Comparison of ENCODE assay signal across 8 cellular contexts in genomic region chr1:200738733-200739498, GRCh38. TPM values are rescaled to one million over a fixed set of nuclear protein-coding genes. Genes with fewer than 3 reads are reported as not detected.
DNase-seq lines count a peak whose midpoint lies in the region; ATAC-seq and TF ChIP-seq lines count a peak whose summit lies in the region.

CAMSAP2 (plus strand) TSS chr1:200738893; CDS start chr1:200739828, 935 bp downstream.

- TF ChIP-seq CTCF in Caco-2 (IDR thresholded peaks at IDR 0.05; ENCODE audit: insufficient read depth in 1 of 2, low read depth in 1 of 2, low read length in 1 of 2, severe bottlenecking in 1 of 2, unreplicated experiment in 1 of 2): no peak
- no peak for TF ChIP-seq CTCF in fibroblast of villous mesenchyme (IDR thresholded peaks at IDR 0.05; ENCODE audit: insufficient read depth, low read depth, low read length)
- no peak for TF ChIP-seq CTCF in neural cell (IDR thresholded peaks at IDR 0.05; ENCODE audit: poor library complexity, severe bottlenecking)
- TF ChIP-seq CTCF in stomach (IDR thresholded peaks at IDR 0.05): no peak

- no peaks in the 10 kb centered on the region for H3K9me2 ChIP-seq in neural cell (ENCODE audit: insufficient read depth, low read length)

- peak within 1 kb of the TSS; percentile 95 for H3K4me2 ChIP-seq in neural cell (ENCODE audit: low read length)

- 0 to 1% (median 0%) methylated on average over 51 to 75 of the region's 75 CpGs for WGBS in stomach, 5 donors

- H3K4me3 Mint-ChIP-seq in Caco-2 (ENCODE audit: unreplicated experiment): peak within 1 kb of the TSS; percentile 93

- peak within 1 kb of the TSS; percentile 47 for H2AFZ ChIP-seq in neural cell (ENCODE audit: low read depth, low read length)

- peaks cover 23% of the 10 kb centered on the region for H4K20me1 ChIP-seq in neural cell (ENCODE audit: insufficient read depth)

- intact Hi-C loops in Caco-2 (cut with micrococcal nuclease; ENCODE audit: unreplicated experiment): loop anchor here (2.0 kb wide), 1 partner anchor 70 kb away; the partner anchor contains the start of gene DDX59
- intact Hi-C loops in stomach (cut with DNase I; ENCODE audit: low total_unique reads): no loop called here

- TF ChIP-seq EP300 in neural cell (conservative IDR thresholded peaks at IDR 0.05; ENCODE audit: poor library complexity, severe bottlenecking) (peak; percentile 8), stomach (IDR thresholded peaks at IDR 0.05) (no peak)

- no peaks in the 10 kb centered on the region for H3F3A ChIP-seq in neural cell (ENCODE audit: insufficient read depth, low read length, poor library complexity, severe bottlenecking)

- no TSS peak for BruUV-seq in Caco-2 (replicated peaks; lab: Mats Ljungman, UMichigan)

- peaks cover 12% of the 10 kb centered on the region for H3K4me1 Mint-ChIP-seq in Caco-2 (ENCODE audit: low read depth, unreplicated experiment)

- H3K27ac ChIP-seq in neural cell (ENCODE audit: low read length) (peak within 1 kb of the TSS; percentile 97), stomach (peak within 1 kb of the TSS; percentile 98 to 100 (median 99))

- H3K36me3 Mint-ChIP-seq in Caco-2 (ENCODE audit: insufficient read depth, unreplicated experiment): peaks cover 11% of the 10 kb centered on the region

- H3K9me3 ChIP-seq in Caco-2 (no peaks in the 10 kb centered on the region), neural cell (ENCODE audit: low read length) (no peaks in the 10 kb centered on the region), stomach (no peaks in the 10 kb centered on the region)

- CTCF ChIA-PET in Caco-2 (lab: Charles Lee): interaction anchor here (2.2 kb wide), 1 partner anchor 117 kb away, joined by 12 read pairs; no protein-coding TSS in a partner anchor

- no peaks in the 10 kb centered on the region for H3K27me3 ChIP-seq in Caco-2 (replicated peaks; ENCODE audit: control insufficient read depth, insufficient read depth, low read length)
- no peaks in the 10 kb centered on the region for H3K27me3 ChIP-seq in neural cell (ENCODE audit: insufficient read depth, low read depth, low read length)
- peaks cover 0 to 14% (median 0%) of the 10 kb centered on the region in 3 donors for H3K27me3 ChIP-seq in stomach

- peak; percentile 85 to 87 for DNase-seq in Caco-2
- peak; percentile 44 for DNase-seq in Jurkat, Clone E6-1 (ENCODE audit: low read depth, low spot score)
- DNase-seq in SHP77 (lab: John Stamatoyannopoulos, UW): peak; percentile 78 to 86
- DNase-seq in activated gamma-delta T cell treated with anti-CD3 and anti-CD28 coated beads, Interleukin-2, amount 50 U/mL, for 16 hours (ENCODE audit: low read depth): peak; percentile 14
- peak; percentile 92 for DNase-seq in fibroblast of villous mesenchyme (ENCODE audit: low read depth)
- peak; percentile 85 for DNase-seq in stomach

- H3K79me2 ChIP-seq in neural cell (replicated peaks; ENCODE audit: insufficient read depth, low read length): peaks cover 44% of the 10 kb centered on the region

- peak within 1 kb of the TSS; percentile 99 for H3K9ac ChIP-seq in neural cell (ENCODE audit: low read length)

- peak; percentile 49 for ATAC-seq in GM21447 (IDR thresholded peaks at IDR 0.05; ENCODE audit: unreplicated experiment)

- peak in 2 of 4 donors; percentile 28 to 82 for TF ChIP-seq POLR2A in stomach (IDR thresholded peaks at IDR 0.05)

- peak within 1 kb of the TSS; percentile 95 for H3K27ac Mint-ChIP-seq in Caco-2 (ENCODE audit: unreplicated experiment)

- H3K4me1 ChIP-seq in Caco-2 (peaks cover 11% of the 10 kb centered on the region), stomach (peaks cover 25 to 48% (median 38%) of the 10 kb centered on the region in 4 donors)

- POLR2A ChIA-PET in Caco-2 (lab: Charles Lee): interaction anchor here (0.6 to 1.3 kb wide), 3 partner anchors 69 to 177 kb away, joined by 3 to 7 read pairs (median 6); partner anchors contain the start of gene DDX59

- no peaks in the 10 kb centered on the region for H3K27me3 Mint-ChIP-seq in Caco-2 (ENCODE audit: insufficient read depth, unreplicated experiment)

- TF ChIP-seq RAD21 in neural cell (conservative IDR thresholded peaks at IDR 0.05): no peak

- H3K36me3 ChIP-seq in Caco-2 (ENCODE audit: control insufficient read depth, insufficient read depth, low read length) (no peaks in the 10 kb centered on the region), neural cell (ENCODE audit: insufficient read depth, low read length) (no peaks in the 10 kb centered on the region), stomach (no peaks in the 10 kb centered on the region)

- H3K4me3 ChIP-seq in Caco-2 (ENCODE audit: low read depth, low read length) (peak within 1 kb of the TSS; percentile 70), fibroblast of villous mesenchyme (ENCODE audit: low read depth, low read length) (peak within 1 kb of the TSS; percentile 97), neural cell (ENCODE audit: low read length) (peak within 1 kb of the TSS; percentile 86), stomach (peak within 1 kb of the TSS; percentile 71 to 90 (median 80))
- peak within 1 kb of the TSS; percentile 61 for H3K4me3 ChIP-seq in Jurkat, Clone E6-1 (ENCODE audit: low read length)

- no peaks in the 10 kb centered on the region for H3K9me3 Mint-ChIP-seq in Caco-2 (ENCODE audit: unreplicated experiment)

TF ChIP-seq in neural cell, 6 proteins besides CTCF, POLR2A, EP300 and RAD21:
- TF ChIP-seq REST (IDR thresholded peaks at IDR 0.05; ENCODE audit: borderline replicate concordance) (peak; percentile 73), SMC3 (conservative IDR thresholded peaks at IDR 0.05; ENCODE audit: poor library complexity) (peak; percentile 15), EZH2 (IDR thresholded peaks at IDR 0.05; ENCODE audit: borderline replicate concordance, insufficient read depth, low read length, poor library complexity, severe bottlenecking) (no peak), POLR2AphosphoS5 (IDR thresholded peaks at IDR 0.05) (peak; percentile 97), TAF1 (IDR thresholded peaks at IDR 0.05; ENCODE audit: low read depth) (peak; percentile 92), MXI1 (conservative IDR thresholded peaks at IDR 0.05; ENCODE audit: poor library complexity, severe bottlenecking) (peak; percentile 62)

RNA-seq across cellular contexts. Expression of gene CAMSAP2, which starts in this region (rescaled TPM):
- total RNA-seq in Caco-2 (2022) (23.4 and 24.4 TPM in 2 replicates), fibroblast of villous mesenchyme (44.8 and 55.7 TPM in 2 replicates), stomach (10 to 100 TPM in 3 of 5 donors, 1 to 10 TPM in 2; 5.5 to 35.4 (median 16.5) TPM)
- 3.2 TPM for polyA plus RNA-seq in Jurkat, Clone E6-1 (2012; ENCODE audit: insufficient read depth, insufficient read length)
- polyA plus RNA-seq in neural cell (49.2 and 52.7 TPM in 2 replicates), stomach (1 to 10 TPM; 4.5 to 6.3 (median 6.1) TPM)
- polyA minus RNA-seq in neural cell: 160 and 188 TPM in 2 replicates

Comparison
In these comparisons a context has a peak if more than half of its experiments do, and no peak if none do; other contexts are left out.
1. Peak in every context shown above with its lines: DNase-seq, ATAC-seq, H3K4me3 ChIP-seq and H3K27ac ChIP-seq.
2. DNase-seq: peak in every context shown above with its lines; median percentile 92 in fibroblast of villous mesenchyme; 86 in Caco-2; 85 in stomach; 82 in SHP77; 44 in Jurkat, Clone E6-1; 14 in activated gamma-delta T cell treated with anti-CD3 and anti-CD28 coated beads, Interleukin-2, amount 50 U/mL, for 16 hours.